In genomic region chr12:96212456-96213375, GRCh38 we compare ENCODE assay signal across 9 cellular contexts. TPM values are rescaled to one million over a fixed set of nuclear protein-coding genes. Genes with fewer than 3 reads are reported as not detected.
DNase-seq lines count a peak whose midpoint lies in the region; ATAC-seq and TF ChIP-seq lines count a peak whose summit lies in the region.
"Had no signal": no experiment of that assay in that cellular context is flagged by ENCODE, and none has a peak within 500 bp of the region (broad histone marks: within the 10 kb centered on the region; RNA-seq: fewer than 3 reads in every experiment).

No MANE protein-coding gene starts in this region.

- H3K36me3 ChIP-seq in OCI-LY7 (ENCODE audit: insufficient read depth, low read length) (no peaks in the 10 kb centered on the region), psoas muscle (ENCODE audit: insufficient read depth in 1 of 2, low read depth in 1 of 2) (no peaks in the 10 kb centered on the region)

- peaks cover 0 to 1% (median 0%) of the 10 kb centered on the region in 3 donors for H3K27me3 ChIP-seq in psoas muscle (ENCODE audit: insufficient read depth in 3 of 3, low read length in 2 of 3)

- BruUV-seq in OCI-LY7 (replicated peaks; lab: Mats Ljungman, UMichigan): no TSS peak

- H3K79me2 ChIP-seq in OCI-LY7 (ENCODE audit: insufficient read depth, low read depth, low read length): no peaks in the 10 kb centered on the region

- POLR2A ChIA-PET in OCI-LY7 (lab: Charles Lee): interaction anchor here (0.7 to 1.8 kb wide), 11 partner anchors 14 to 304 kb away, joined by 3 to 11 read pairs (median 4); no protein-coding TSS in a partner anchor

- peak overlapping the region; percentile 44 for H3K4me2 ChIP-seq in OCI-LY7 (ENCODE audit: low read length)

- H3K9me3 ChIP-seq in OCI-LY7 (ENCODE audit: low read length) (no peaks in the 10 kb centered on the region), psoas muscle (no peaks in the 10 kb centered on the region)

- CTCF ChIA-PET in OCI-LY7 (lab: Charles Lee; ENCODE audit: unreplicated experiment): interaction anchor here (0.6 kb wide), 1 partner anchor 335 kb away, joined by 4 read pairs; no protein-coding TSS in a partner anchor

- H2AFZ ChIP-seq in OCI-LY7 (ENCODE audit: low read length): no peak overlapping the region

- no peak overlapping the region for H3K4me3 ChIP-seq in OCI-LY7 (ENCODE audit: low read depth, low read length, poor library complexity, severe bottlenecking)
- H3K4me3 ChIP-seq in psoas muscle: no peak overlapping the region

- DNase-seq in Daoy (ENCODE audit: low read depth) (peak; percentile 23), OCI-LY7 (ENCODE audit: low spot score) (no peak), psoas muscle (no peak), D341Med (ENCODE audit: low spot score) (no peak), NCI-H2227 treated with DMSO at 0.1 percent for 48 hours (lab: John Stamatoyannopoulos, UW) (no peak)
- DNase-seq: activated CD4-positive, CD25-positive, alpha-beta regulatory T cell; NCI-H1048 had no signal

- TF ChIP-seq CTCF in OCI-LY7 (conservative IDR thresholded peaks at IDR 0.05; ENCODE audit: low read length) (no peak), psoas muscle (IDR thresholded peaks at IDR 0.05) (no peak)

- H4K20me1 ChIP-seq in OCI-LY7 (ENCODE audit: insufficient read depth, low read length): 0 out of 2 replicates have a peak, but pooled peaks cover 15% of the 10 kb centered on the region

- no peaks in the 10 kb centered on the region for H3K9me2 ChIP-seq in OCI-LY7 (ENCODE audit: insufficient read depth, low read length)

- ATAC-seq in psoas muscle (no peak), GM18861 (IDR thresholded peaks at IDR 0.05; ENCODE audit: unreplicated experiment) (no peak)

- H3K4me1 ChIP-seq in OCI-LY7 (ENCODE audit: insufficient read depth, low read length, poor library complexity, severe bottlenecking) (peaks cover 78% of the 10 kb centered on the region), psoas muscle (peaks cover 10% of the 10 kb centered on the region)

- 73 to 75% (median 74%) methylated on average over 10 of the region's 10 CpGs for WGBS in psoas muscle, 3 donors

- intact Hi-C loops in OCI-LY7 (cut with micrococcal nuclease; ENCODE audit: unreplicated experiment): no loop called here
- intact Hi-C loops in psoas muscle (cut with DNase I): loop anchor here in 1 of 2 donors (10.0 kb wide), 1 partner anchor 298 kb away; no protein-coding TSS in a partner anchor

- no peak overlapping the region for H3K27ac ChIP-seq in OCI-LY7 (ENCODE audit: low read depth, low read length, poor library complexity, severe bottlenecking)
- peak overlapping the region; percentile 6 for H3K27ac ChIP-seq in cingulate gyrus (ENCODE audit: low read depth, low read length)
- peak overlapping the region; percentile 46 for H3K27ac ChIP-seq in psoas muscle

RNA-seq across cellular contexts. Expression of gene ELK3, which starts 18.5 kb away (rescaled TPM):
- 26.0 and 27.4 TPM in 2 replicates for total RNA-seq in Daoy (2014; rRNA removed; shearing (Covaris generic))
- total RNA-seq in OCI-LY7 (2014; rRNA removed; shearing (Covaris generic)): 1.9 and 2.2 TPM in 2 replicates
- total RNA-seq in OCI-LY7 (2022) (2.5 and 4.2 TPM in 2 replicates), psoas muscle (10 to 100 TPM in 2 of 4 donors, 1 to 10 TPM in 2; 7.8 to 12.6 (median 10.0) TPM)
- polyA plus RNA-seq in psoas muscle: 10 to 100 TPM in 1 of 3 donors, 1 to 10 TPM in 2; 3.7 to 13.9 (median 4.8) TPM
